8 cellular contexts compared by ENCODE assay signal in genomic region chr17:60139438-60140285, GRCh38. TPM values are rescaled to one million over a fixed set of nuclear protein-coding genes. Genes with fewer than 3 reads are reported as not detected.
A peak's percentile ranks its signal among the peaks of the same experiment; 100 is the strongest.
DNase-seq lines count a peak whose midpoint lies in the region; ATAC-seq and TF ChIP-seq lines count a peak whose summit lies in the region.

No MANE protein-coding gene starts in this region.

- no peaks in the 10 kb centered on the region for H3K36me3 ChIP-seq in left lung

- H4K8ac ChIP-seq in H9 (replicated peaks; ENCODE audit: insufficient read length, low read depth, low read length), result no peak overlapping the region

- H3K4me2 ChIP-seq in H9 (ENCODE audit: insufficient read depth, insufficient read length, low read length), result peak overlapping the region; percentile 38

- no CpG with 5 or more reads among the region's 66 CpGs for WGBS in H9 (ENCODE audit: extremely low coverage, insufficient read length, low lambda C conversion rate)

- no peak overlapping the region for H3K18ac ChIP-seq in H9 (ENCODE audit: insufficient read length, low read depth, low read length)

- H3K27me3 Mint-ChIP-seq in H9 (ENCODE audit: low read depth) (peaks cover 83% of the 10 kb centered on the region), chondrocyte (ENCODE audit: low read depth) (peaks cover 9% of the 10 kb centered on the region)

- no peak overlapping the region for H3K56ac ChIP-seq in H9 (ENCODE audit: insufficient read length, low read depth, low read length)

- H3K79me1 ChIP-seq in H9 (ENCODE audit: insufficient read depth, low read depth, low read length, poor library complexity, severe bottlenecking), result no peaks in the 10 kb centered on the region

- H3K4ac ChIP-seq in H9 (ENCODE audit: low read depth, low read length), result no peak overlapping the region

- ATAC-seq in left lung, result peak; percentile 52
- no peak for ATAC-seq in GM21360 (IDR thresholded peaks at IDR 0.05; ENCODE audit: unreplicated experiment)

- no peak overlapping the region for H2BK20ac ChIP-seq in H9 (ENCODE audit: low read depth, low read length, poor library complexity, severe bottlenecking)

- no peak overlapping the region for H2BK12ac ChIP-seq in H9 (ENCODE audit: insufficient read length, low read depth, low read length)

- peaks cover 0 to 2% of the 10 kb centered on the region in 2 experiments; a peak in 2 of 5 replicates for H3K9me3 Mint-ChIP-seq in H9
- no peaks in the 10 kb centered on the region for H3K9me3 Mint-ChIP-seq in chondrocyte (ENCODE audit: low read depth)

- H2BK5ac ChIP-seq in H9 (ENCODE audit: insufficient read length, low read length), result no peak overlapping the region

- no peak overlapping the region for H2BK15ac ChIP-seq in H9 (ENCODE audit: low read depth, low read length)

- no peak overlapping the region for H4K91ac ChIP-seq in H9 (ENCODE audit: insufficient read length, low read depth, low read length)

- no peak overlapping the region for H2AFZ ChIP-seq in H9 (ENCODE audit: low read length)

- H4K5ac ChIP-seq in H9 (ENCODE audit: insufficient read length, low read depth, low read length), result no peak overlapping the region

- H3K9me3 ChIP-seq in H9 (ENCODE audit: control insufficient read depth, low read depth, low read length) (no peaks in the 10 kb centered on the region), left lung (no peaks in the 10 kb centered on the region)

- no peaks in the 10 kb centered on the region for H3K36me3 Mint-ChIP-seq in H9 (ENCODE audit: insufficient read depth in 1 of 3, low read depth in 3 of 3)
- H3K36me3 Mint-ChIP-seq in chondrocyte (ENCODE audit: low read depth), result no peaks in the 10 kb centered on the region

- H3K27me3 ChIP-seq in H9 (ENCODE audit: insufficient read depth, low read length) (peaks cover 46% of the 10 kb centered on the region), left lung (peaks cover 37 to 59% of the 10 kb centered on the region in 2 donors)

- H3K4me3 Mint-ChIP-seq in H9 (peak overlapping the region; percentile 37 to 81), chondrocyte (ENCODE audit: unreplicated experiment) (peak overlapping the region; percentile 53)

- intact Hi-C loops in left lung (cut with DNase I), result no loop called here

- no peaks in the 10 kb centered on the region for H3K79me2 ChIP-seq in H9 (ENCODE audit: insufficient read depth, low read length)

- H3K23ac ChIP-seq in H9 (ENCODE audit: insufficient read length, low read depth, low read length), result no peak overlapping the region

- DNase-seq in H9 (peak; percentile 89), chondrocyte (ENCODE audit: low spot score) (no peak), left lung (peak; percentile 68 to 92), NCI-H82 treated with DMSO at 0.1 percent for 48 hours (lab: John Stamatoyannopoulos, UW; ENCODE audit: unreplicated experiment) (no peak), 8988T (no peak)
- peak; percentile 36 for DNase-seq in activated CD4-positive, CD25-positive, alpha-beta regulatory T cell treated with anti-CD3 and anti-CD28 coated beads, Interleukin-2, amount 50 U/mL, for 16 hours (ENCODE audit: low read depth, low spot score)
- DNase-seq in stimulated activated CD4-positive, alpha-beta T cell treated with anti-CD3 and anti-CD28 coated beads, TNF-alpha, amount 100 ng/mL, for 1 hour (ENCODE audit: low read depth in 3 of 3, low spot score in 1 of 3), result peak in 2 of 3 donors; percentile 27 to 58

- no peak overlapping the region for H2BK120ac ChIP-seq in H9 (ENCODE audit: low read depth, low read length, poor library complexity, severe bottlenecking)

- H3K27ac Mint-ChIP-seq in H9, result no peak overlapping the region
- no peak overlapping the region for H3K27ac Mint-ChIP-seq in chondrocyte (ENCODE audit: unreplicated experiment)

- H3K4me1 ChIP-seq in H9 (ENCODE audit: insufficient read depth, low read length), result peaks cover 2% of the 10 kb centered on the region; the same call in 1 of the 2 replicates
- H3K4me1 ChIP-seq in left lung, result peaks cover 9 to 55% of the 10 kb centered on the region in 2 donors

- no peak overlapping the region for H2AK5ac ChIP-seq in H9 (ENCODE audit: insufficient read length, low read length)

- H3K23me2 ChIP-seq in H9 (ENCODE audit: insufficient read length, low read depth, low read length, poor library complexity, severe bottlenecking), result peaks cover 25% of the 10 kb centered on the region

- TF ChIP-seq CTCF in H9 (conservative IDR thresholded peaks at IDR 0.05), result peak; percentile 67
- peak; percentile 84 for TF ChIP-seq CTCF in chondrocyte (IDR thresholded peaks at IDR 0.05)
- peak; percentile 40 to 50 for TF ChIP-seq CTCF in left lung (IDR thresholded peaks at IDR 0.05)

- no peak overlapping the region for H3K14ac ChIP-seq in H9 (ENCODE audit: insufficient read depth, low read length)

- peak overlapping the region in 1 of 2 donors; percentile 1 for H3K4me3 ChIP-seq in left lung

- H4K20me1 ChIP-seq in H9 (ENCODE audit: control insufficient read depth, insufficient read depth, insufficient read length), result no peaks in the 10 kb centered on the region

- no peak overlapping the region for H3K27ac ChIP-seq in H9 (ENCODE audit: insufficient read length, low read depth, low read length)
- H3K27ac ChIP-seq in left lung, result no peak overlapping the region

- H3K9ac ChIP-seq in H9 (ENCODE audit: extremely low read depth, insufficient read length, low read length), result no peak overlapping the region

- H3K4me1 Mint-ChIP-seq in H9 (peaks cover 34 to 53% of the 10 kb centered on the region in 2 experiments), chondrocyte (ENCODE audit: low read depth) (peaks cover 41% of the 10 kb centered on the region)

- H3T11ph ChIP-seq in H9 (ENCODE audit: low read length), result no peak overlapping the region

RNA-seq across cellular contexts. Expression of gene CA4, which starts 10.1 kb away (rescaled TPM):
- total RNA-seq in H9 (2021) (1.4 and 1.7 TPM in 2 replicates), chondrocyte (not detected in 3 replicates), left lung (10 to 100 TPM; 10.6 to 35.7 TPM)

Comparison
In these comparisons a context has a peak if more than half of its experiments do, and no peak if none do; other contexts are left out.
1. DNase-seq: peak in H9 (single experiment), activated CD4-positive, CD25-positive, alpha-beta regulatory T cell treated with anti-CD3 and anti-CD28 coated beads, Interleukin-2, amount 50 U/mL, for 16 hours (single experiment), left lung (2 of 2) and stimulated activated CD4-positive, alpha-beta T cell treated with anti-CD3 and anti-CD28 coated beads, TNF-alpha, amount 100 ng/mL, for 1 hour (2 of 3); none in chondrocyte (single experiment), NCI-H82 treated with DMSO at 0.1 percent for 48 hours (single experiment) and 8988T (single experiment).
2. Peak in every context shown above with its lines, with median percentiles within 50 percentile points of each other: CTCF ChIP-seq.